In the genomic region with DNA sequence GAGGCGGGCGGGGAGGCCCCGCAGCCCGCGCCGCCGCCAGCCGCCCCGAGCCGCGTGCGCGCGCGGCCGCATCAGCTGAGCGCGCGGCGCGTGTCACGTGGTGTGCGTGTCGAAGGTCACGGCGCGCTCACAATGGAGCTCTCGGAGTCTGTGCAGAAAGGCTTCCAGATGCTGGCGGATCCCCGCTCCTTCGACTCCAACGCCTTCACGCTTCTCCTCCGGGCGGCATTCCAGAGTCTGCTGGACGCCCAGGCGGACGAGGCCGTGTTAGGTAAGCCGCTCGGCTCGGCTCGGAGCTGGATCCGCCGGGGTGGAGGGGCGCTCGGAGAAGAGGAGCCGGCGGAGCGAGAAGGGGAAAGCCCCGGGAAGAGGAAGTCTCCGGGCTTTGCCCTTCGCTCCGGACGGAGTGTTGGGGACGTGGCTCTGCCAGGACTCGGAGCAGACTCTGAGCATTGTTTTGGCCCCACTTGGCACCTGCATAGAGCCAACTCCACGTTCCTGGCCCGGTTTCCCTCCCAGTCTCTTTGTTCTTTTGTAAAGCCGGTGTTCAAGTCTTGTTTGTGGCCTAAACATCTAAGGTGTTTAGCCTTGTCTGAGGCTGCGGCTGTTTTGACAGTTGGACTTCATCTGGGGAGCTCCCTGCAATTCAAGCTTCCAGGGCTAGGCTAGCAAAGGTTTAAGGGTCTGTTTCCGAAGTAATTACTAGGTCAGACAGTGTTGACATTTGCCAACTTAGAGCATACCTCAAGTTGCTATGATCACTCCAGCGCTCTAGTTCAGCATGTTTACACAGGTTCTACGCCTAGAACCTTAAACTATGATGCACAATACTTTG, we compare ENCODE assay signal across 8 cellular contexts. TPM values are rescaled to one million over a fixed set of nuclear protein-coding genes. Genes with fewer than 3 reads are reported as not detected.
DNase-seq lines count a peak whose midpoint lies in the region; ATAC-seq and TF ChIP-seq lines count a peak whose summit lies in the region.

Gene COMMD3, plus strand, starts transcription at position 103 of the 835 bp plus-strand sequence. Its CDS starts 30 bp downstream, at position 133.

- peaks cover 5% of the 10 kb centered on the region for H3K27me3 ChIP-seq in effector memory CD4-positive, alpha-beta T cell (replicated peaks; ENCODE audit: control insufficient read depth, insufficient read depth, low read length, poor library complexity, severe bottlenecking)

- H3K9me3 ChIP-seq in effector memory CD4-positive, alpha-beta T cell (ENCODE audit: control insufficient read depth, low read length) = no peaks in the 10 kb centered on the region

- peak; percentile 96 for TF ChIP-seq POLR2A in GM19099 (IDR thresholded peaks at IDR 0.05; ENCODE audit: extremely low read depth, insufficient read length, low read depth)

- POLR2A ChIA-PET in activated CD8-positive, alpha-beta T cell treated with anti-CD3 and anti-CD28 coated beads for 36 hours (lab: Charles Lee) = interaction anchor here (0.6 to 2.8 kb wide), 14 partner anchors 8 to 367 kb away, joined by 3 to 15 read pairs (median 4); no protein-coding TSS in a partner anchor

- no peaks in the 10 kb centered on the region for H3K36me3 ChIP-seq in effector memory CD4-positive, alpha-beta T cell (ENCODE audit: control insufficient read depth, insufficient read depth, low read length)

- peak within 1 kb of the TSS; percentile 93 to 97 (median 95) for H3K27ac Mint-ChIP-seq in CD14-positive monocyte
- H3K27ac Mint-ChIP-seq in activated CD8-positive, alpha-beta T cell treated with anti-CD3 and anti-CD28 coated beads for 36 hours = peak within 1 kb of the TSS; percentile 91

- TF ChIP-seq CTCF in CD14-positive monocyte (IDR thresholded peaks at IDR 0.05) = no peak
- no peak for TF ChIP-seq CTCF in activated CD8-positive, alpha-beta T cell treated with anti-CD3 and anti-CD28 coated beads for 36 hours (IDR thresholded peaks at IDR 0.05)

- H3K4me3 ChIP-seq in effector memory CD4-positive, alpha-beta T cell (ENCODE audit: insufficient read depth, low read depth, low read length, poor library complexity, severe bottlenecking) = peak within 1 kb of the TSS; percentile 87

- peak within 1 kb of the TSS; percentile 73 for H3K27ac ChIP-seq in effector memory CD4-positive, alpha-beta T cell (ENCODE audit: insufficient read depth, low read length, poor library complexity, severe bottlenecking)

- intact Hi-C loops in CD14-positive monocyte (cut with micrococcal nuclease) = loop anchor here (2.0 to 10.0 kb wide), 4 partner anchors 62 to 314 kb away; partner anchors contain the start of gene DNAJC1 (in 1 of the 2)
- intact Hi-C loops in activated CD8-positive, alpha-beta T cell treated with anti-CD3 and anti-CD28 coated beads for 36 hours (cut with micrococcal nuclease) = loop anchor here (5.0 kb wide), 2 partner anchors 64 to 89 kb away; no protein-coding TSS in a partner anchor

- peaks cover 5 to 6% of the 10 kb centered on the region in 2 donors for H3K36me3 Mint-ChIP-seq in CD14-positive monocyte
- peaks cover 13% of the 10 kb centered on the region for H3K36me3 Mint-ChIP-seq in activated CD8-positive, alpha-beta T cell treated with anti-CD3 and anti-CD28 coated beads for 36 hours (ENCODE audit: low read depth)

- CTCF ChIA-PET in activated CD8-positive, alpha-beta T cell treated with anti-CD3 and anti-CD28 coated beads for 36 hours (lab: Charles Lee) = interaction anchor here (1.0 to 1.8 kb wide), 6 partner anchors 8 to 325 kb away, joined by 3 to 7 read pairs (median 4); no protein-coding TSS in a partner anchor

- ATAC-seq in HG03342 (IDR thresholded peaks at IDR 0.05; ENCODE audit: unreplicated experiment) = peak; percentile 60
- ATAC-seq in activated CD8-positive, alpha-beta T cell treated with anti-CD3 and anti-CD28 coated beads for 36 hours = peak; percentile 67

- peaks cover 4% of the 10 kb centered on the region for H3K4me1 ChIP-seq in effector memory CD4-positive, alpha-beta T cell (ENCODE audit: control insufficient read depth, insufficient read depth, low read length, poor library complexity, severe bottlenecking)

- DNase-seq in CD14-positive monocyte (ENCODE audit: low spot score) = peak; percentile 72
- DNase-seq in NCI-H82 treated with DMSO at 0.1 percent for 48 hours (lab: John Stamatoyannopoulos, UW; ENCODE audit: unreplicated experiment) = peak; percentile 29
- peak; percentile 82 for DNase-seq in activated CD8-positive, alpha-beta T cell treated with anti-CD3 and anti-CD28 coated beads for 36 hours
- DNase-seq in effector memory CD4-positive, alpha-beta T cell = peak; percentile 56 to 72 (median 70)
- DNase-seq in lung microvascular endothelial cell (ENCODE audit: low read depth in 2 of 2) = peak; percentile 90 to 91
- peak; percentile 53 for DNase-seq in stimulated activated CD8-positive, alpha-beta memory T cell treated with anti-CD3 and anti-CD28 coated beads, Interleukin-12 subunit alpha, Interleukin-12 subunit beta, amount 100 ng/mL, for 24 hours (ENCODE audit: extremely low read depth)

- peaks cover 0 to 12% (median 2%) of the 10 kb centered on the region in 3 donors for H3K27me3 Mint-ChIP-seq in CD14-positive monocyte (ENCODE audit: low read depth in 3 of 3)
- peaks cover 17% of the 10 kb centered on the region for H3K27me3 Mint-ChIP-seq in activated CD8-positive, alpha-beta T cell treated with anti-CD3 and anti-CD28 coated beads for 36 hours

- peak within 1 kb of the TSS; percentile 88 to 99 for H3K4me3 Mint-ChIP-seq in CD14-positive monocyte
- H3K4me3 Mint-ChIP-seq in activated CD8-positive, alpha-beta T cell treated with anti-CD3 and anti-CD28 coated beads for 36 hours = peak within 1 kb of the TSS; percentile 88

- peaks cover 0 to 2% (median 0%) of the 10 kb centered on the region in 7 donors for H3K9me3 Mint-ChIP-seq in CD14-positive monocyte
- no peaks in the 10 kb centered on the region for H3K9me3 Mint-ChIP-seq in activated CD8-positive, alpha-beta T cell treated with anti-CD3 and anti-CD28 coated beads for 36 hours

- H3K4me1 Mint-ChIP-seq in CD14-positive monocyte = peaks cover 29% of the 10 kb centered on the region
- peaks cover 32% of the 10 kb centered on the region for H3K4me1 Mint-ChIP-seq in activated CD8-positive, alpha-beta T cell treated with anti-CD3 and anti-CD28 coated beads for 36 hours (ENCODE audit: low read depth)

RNA-seq across cellular contexts. Expression of gene COMMD3, which starts in this region (rescaled TPM):
- polyA plus RNA-seq in CD14-positive monocyte = 100 to 1,000 TPM; 138 to 140 TPM
- total RNA-seq in activated CD8-positive, alpha-beta T cell treated with anti-CD3 and anti-CD28 coated beads for 36 hours = 10 to 100 TPM; 64.7 to 68.7 TPM
- 31.4 and 32.7 TPM in 2 replicates for total RNA-seq in lung microvascular endothelial cell

Comparison
In these comparisons a context has a peak if more than half of its experiments do, and no peak if none do; other contexts are left out.
1. Peak in every context shown above with its lines: DNase-seq, ATAC-seq, H3K4me3 ChIP-seq and H3K27ac ChIP-seq.
2. DNase-seq: peak in every context shown above with its lines; median percentile 90 in lung microvascular endothelial cell; 82 in activated CD8-positive, alpha-beta T cell treated with anti-CD3 and anti-CD28 coated beads for 36 hours; 72 in CD14-positive monocyte; 70 in effector memory CD4-positive, alpha-beta T cell; 53 in stimulated activated CD8-positive, alpha-beta memory T cell treated with anti-CD3 and anti-CD28 coated beads, Interleukin-12 subunit alpha, Interleukin-12 subunit beta, amount 100 ng/mL, for 24 hours; 29 in NCI-H82 treated with DMSO at 0.1 percent for 48 hours.